In the genomic region with DNA sequence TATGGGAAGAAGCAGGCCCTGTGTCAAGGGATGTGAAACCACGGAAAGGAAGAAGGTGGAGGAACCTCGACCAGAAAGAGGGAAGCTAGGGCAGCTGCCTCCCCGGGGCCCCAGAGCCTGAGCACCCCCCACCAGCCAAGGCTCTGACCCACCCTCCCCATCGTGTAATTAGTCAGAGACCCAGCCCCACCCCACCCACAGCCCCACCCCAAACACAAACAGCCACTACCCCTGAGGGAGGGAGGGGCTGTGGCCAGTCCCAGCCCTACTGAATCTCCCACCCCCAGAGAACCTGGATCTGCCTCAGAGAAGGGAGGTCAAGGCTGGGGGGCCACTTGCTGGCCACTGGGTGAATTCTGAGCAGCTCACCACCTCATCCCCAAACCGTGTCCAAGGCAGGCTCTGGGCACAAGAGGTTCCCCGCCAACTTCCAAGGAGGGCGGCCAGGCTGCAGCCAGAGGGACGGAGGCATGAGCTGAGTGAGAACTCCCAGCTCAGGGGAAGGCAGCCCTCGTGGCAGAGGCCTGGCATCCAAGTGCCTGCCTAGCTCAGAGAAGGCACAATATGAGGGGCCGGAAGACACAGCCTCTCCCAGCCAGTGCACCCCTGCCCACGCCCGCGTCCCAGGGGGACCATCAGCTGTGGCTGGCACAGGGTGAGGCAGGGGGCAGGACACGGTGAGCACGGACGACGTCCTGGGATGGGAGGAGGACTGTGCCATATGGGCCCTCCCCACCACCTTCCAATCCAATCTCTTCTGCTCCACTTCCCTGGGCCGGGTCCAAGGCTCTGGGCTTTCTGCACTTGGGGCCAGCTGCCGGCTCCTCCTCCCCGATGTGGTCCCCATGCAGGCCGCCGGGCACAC, we compare ENCODE assay signal across 8 cellular contexts. TPM values are rescaled to one million over a fixed set of nuclear protein-coding genes. Genes with fewer than 3 reads are reported as not detected.
DNase-seq lines count a peak whose midpoint lies in the region; ATAC-seq and TF ChIP-seq lines count a peak whose summit lies in the region.

No MANE protein-coding gene starts in this region.

- H3K9me3 ChIP-seq in Peyer's patch (no peaks in the 10 kb centered on the region), psoas muscle (no peaks in the 10 kb centered on the region)

- H3K9me3 Mint-ChIP-seq in activated T-cell treated with anti-CD3 and anti-CD28 coated beads, Interleukin-2, amount 50 U/mL, for 72 hours, result no peaks in the 10 kb centered on the region

- no peak for TF ChIP-seq POLR2A in Peyer's patch (IDR thresholded peaks at IDR 0.05)

- ATAC-seq in psoas muscle (no peak), GM18517 (IDR thresholded peaks at IDR 0.05; ENCODE audit: unreplicated experiment) (no peak), HG02571 (IDR thresholded peaks at IDR 0.05; ENCODE audit: unreplicated experiment) (no peak)
- ATAC-seq in activated T-cell treated with anti-CD3 and anti-CD28 coated beads, Interleukin-2, amount 50 U/mL, for 72 hours (replicated peaks in 1 of 2), result no peak

- peaks cover 6% of the 10 kb centered on the region for H3K27me3 Mint-ChIP-seq in activated T-cell treated with anti-CD3 and anti-CD28 coated beads, Interleukin-2, amount 50 U/mL, for 72 hours (ENCODE audit: low read depth)

- 48 to 66% (median 58%) methylated on average over 18 to 22 of the region's 22 CpGs for WGBS in psoas muscle, 3 donors

- DNase-seq in GDM1 (lab: John Stamatoyannopoulos, UW) (peak; percentile 61), Peyer's patch (peak in 2 of 3 donors; percentile 63 to 68), fibroblast of gingiva (ENCODE audit: low read depth) (peak; percentile 58), psoas muscle (no peak), NCI-H187 treated with DMSO at 0.1 percent for 48 hours (lab: John Stamatoyannopoulos, UW) (no peak)
- no peak for DNase-seq in activated T-cell treated with anti-CD3 and anti-CD28 coated beads, Interleukin-2, amount 50 U/mL, for 72 hours

- intact Hi-C loops in psoas muscle (cut with DNase I), result no loop called here

- H3K27me3 ChIP-seq in Peyer's patch (no peaks in the 10 kb centered on the region), psoas muscle (ENCODE audit: insufficient read depth in 3 of 3, low read length in 2 of 3) (peaks cover 0 to 6% (median 0%) of the 10 kb centered on the region in 3 donors)

- peaks cover 7% of the 10 kb centered on the region for H3K4me1 Mint-ChIP-seq in activated T-cell treated with anti-CD3 and anti-CD28 coated beads, Interleukin-2, amount 50 U/mL, for 72 hours (ENCODE audit: low read depth)

- TF ChIP-seq CTCF in Peyer's patch (IDR thresholded peaks at IDR 0.05) (no peak), psoas muscle (IDR thresholded peaks at IDR 0.05) (no peak)

- H3K36me3 ChIP-seq in Peyer's patch, result no peaks in the 10 kb centered on the region
- H3K36me3 ChIP-seq in psoas muscle (ENCODE audit: insufficient read depth in 1 of 2, low read depth in 1 of 2), result no peaks in the 10 kb centered on the region

- no peak overlapping the region for H3K27ac Mint-ChIP-seq in activated T-cell treated with anti-CD3 and anti-CD28 coated beads, Interleukin-2, amount 50 U/mL, for 72 hours

- H3K27ac ChIP-seq in Peyer's patch (peak overlapping the region; percentile 86 to 97 (median 90)), psoas muscle (peak overlapping the region; percentile 83)

- H3K36me3 Mint-ChIP-seq in activated T-cell treated with anti-CD3 and anti-CD28 coated beads, Interleukin-2, amount 50 U/mL, for 72 hours (ENCODE audit: insufficient read depth in 2 of 2), result no peaks in the 10 kb centered on the region

- H3K4me3 Mint-ChIP-seq in activated T-cell treated with anti-CD3 and anti-CD28 coated beads, Interleukin-2, amount 50 U/mL, for 72 hours, result no peak overlapping the region

- peaks cover 44 to 86% (median 66%) of the 10 kb centered on the region in 4 donors for H3K4me1 ChIP-seq in Peyer's patch
- peaks cover 46% of the 10 kb centered on the region for H3K4me1 ChIP-seq in psoas muscle

- H3K4me3 ChIP-seq in Peyer's patch (peak overlapping the region; percentile 59 to 95 (median 77)), psoas muscle (peak overlapping the region; percentile 80)

RNA-seq across cellular contexts. Expression of gene PLXNB2, which starts 2.7 kb away (rescaled TPM):
- total RNA-seq in Peyer's patch (100 to 1,000 TPM; 182 to 597 (median 307) TPM), psoas muscle (10 to 100 TPM; 13.6 to 43.7 (median 15.0) TPM)
- 10 to 100 TPM in 1 of 3 donors, 1 to 10 TPM in 2; 3.9 to 11.6 (median 5.8) TPM for polyA plus RNA-seq in psoas muscle
- 10 to 100 TPM; 30.2 to 34.0 TPM for total RNA-seq in activated T-cell treated with anti-CD3 and anti-CD28 coated beads, Interleukin-2, amount 50 U/mL, for 72 hours

RNA-seq across cellular contexts. Expression of gene DENND6B, which starts 22.1 kb away (rescaled TPM):
- 10 to 100 TPM in 1 of 4 donors, 1 to 10 TPM in 3; 5.4 to 14.9 (median 6.3) TPM for total RNA-seq in Peyer's patch
- 1 to 10 TPM in 2 of 4 donors, under 1 TPM in 2; 0.57 to 1.6 (median 0.94) TPM for total RNA-seq in psoas muscle
- polyA plus RNA-seq in psoas muscle, result under 1 TPM; 0.46 to 0.93 (median 0.81) TPM
- 1 to 10 TPM; 6.4 to 8.5 TPM for total RNA-seq in activated T-cell treated with anti-CD3 and anti-CD28 coated beads, Interleukin-2, amount 50 U/mL, for 72 hours

RNA-seq across cellular contexts. Expression of gene MAPK11, which starts 34.6 kb away (rescaled TPM):
- total RNA-seq in Peyer's patch, result 10 to 100 TPM in 1 of 4 donors, 1 to 10 TPM in 2, not detected in 1; 2.0 to 14.0 (median 2.5) TPM
- total RNA-seq in psoas muscle, result 1 to 10 TPM; 4.4 to 6.3 (median 5.4) TPM
- polyA plus RNA-seq in psoas muscle, result 1 to 10 TPM; 1.7 to 5.3 (median 4.0) TPM
- total RNA-seq in activated T-cell treated with anti-CD3 and anti-CD28 coated beads, Interleukin-2, amount 50 U/mL, for 72 hours, result 10 to 100 TPM; 16.6 to 27.1 TPM

RNA-seq across cellular contexts. Expression of gene PPP6R2, which starts 38.4 kb away (rescaled TPM):
- total RNA-seq in Peyer's patch (100 to 1,000 TPM in 2 of 4 donors, 10 to 100 TPM in 2; 82.8 to 201 (median 111) TPM), psoas muscle (10 to 100 TPM; 36.6 to 48.2 (median 42.5) TPM)
- 10 to 100 TPM; 31.6 to 43.7 (median 32.1) TPM for polyA plus RNA-seq in psoas muscle
- 10 to 100 TPM; 45.6 to 51.3 TPM for total RNA-seq in activated T-cell treated with anti-CD3 and anti-CD28 coated beads, Interleukin-2, amount 50 U/mL, for 72 hours

RNA-seq across cellular contexts. Expression of gene MAPK12, which starts 43.3 kb away (rescaled TPM):
- total RNA-seq in Peyer's patch (10 to 100 TPM in 1 of 4 donors, 1 to 10 TPM in 3; 1.2 to 37.1 (median 5.4) TPM), psoas muscle (100 to 1,000 TPM; 107 to 178 (median 145) TPM)
- polyA plus RNA-seq in psoas muscle, result 100 to 1,000 TPM in 2 of 3 donors, 10 to 100 TPM in 1; 57.4 to 148 (median 131) TPM
- total RNA-seq in activated T-cell treated with anti-CD3 and anti-CD28 coated beads, Interleukin-2, amount 50 U/mL, for 72 hours, result 10 to 100 TPM in 1 of 2 donors, 1 to 10 TPM in 1; 8.5 to 11.5 TPM

Comparison
In these comparisons a context has a peak if more than half of its experiments do, and no peak if none do; other contexts are left out.
1. DNase-seq: peak in GDM1 (single experiment), Peyer's patch (2 of 3) and fibroblast of gingiva (single experiment); none in psoas muscle (0 of 2), NCI-H187 treated with DMSO at 0.1 percent for 48 hours (single experiment) and activated T-cell treated with anti-CD3 and anti-CD28 coated beads, Interleukin-2, amount 50 U/mL, for 72 hours (0 of 2).
2. RNA of gene PLXNB2, which starts 2.7 kb away (total RNA-seq): 182 to 597 TPM in Peyer's patch; 30.2 to 34.0 TPM in activated T-cell treated with anti-CD3 and anti-CD28 coated beads, Interleukin-2, amount 50 U/mL, for 72 hours and 13.6 to 43.7 TPM in psoas muscle; every median in the first group is over 4 times any median in the second.